In the genomic region with DNA sequence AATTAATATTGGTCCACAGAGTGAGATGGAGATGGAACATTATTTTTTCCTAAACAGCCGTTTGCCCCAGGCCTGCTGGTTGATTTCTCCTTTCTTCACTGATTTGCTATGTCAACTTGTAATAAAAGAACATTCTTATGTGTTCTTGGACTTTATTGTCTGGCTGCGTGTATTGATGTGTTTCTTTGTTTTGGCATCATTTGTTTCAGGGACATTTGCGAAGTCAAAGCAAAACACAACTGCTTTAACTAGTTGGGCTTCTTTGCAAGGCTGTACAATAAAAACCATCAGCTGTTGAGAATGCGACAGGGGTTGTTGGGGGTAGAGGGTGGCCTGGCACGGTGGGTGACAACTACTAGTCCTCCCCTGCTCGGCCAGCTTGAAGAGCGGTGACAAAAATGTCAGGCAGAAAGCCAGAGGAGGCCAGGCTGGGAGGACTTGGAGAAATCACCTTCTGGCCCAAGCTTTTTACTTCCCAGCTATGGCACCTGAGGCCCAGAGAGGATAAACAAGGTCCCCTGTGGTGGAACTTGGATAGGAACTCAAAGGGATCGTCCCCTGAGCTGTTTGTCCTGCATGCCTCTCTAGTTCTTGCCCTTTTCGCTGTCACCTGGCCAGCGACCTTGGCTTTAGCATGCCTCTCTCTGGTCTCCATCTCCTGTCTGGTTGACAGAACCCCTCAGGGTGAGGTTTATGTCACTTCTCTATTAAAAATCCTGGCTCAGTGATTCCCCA, we compare ENCODE assay signal across 15 cellular contexts.
"Had no signal": no experiment of that assay in that cellular context is flagged by ENCODE, and none has a peak within 500 bp of the region (broad histone marks: within the 10 kb centered on the region; RNA-seq: fewer than 3 reads in every experiment).

No MANE protein-coding gene starts in this region.

- H3K36me3 Mint-ChIP-seq: activated naive CD8-positive, alpha-beta T cell; immature natural killer cell; memory B cell; stimulated activated effector memory CD8-positive, alpha-beta T cell treated with anti-CD3 and anti-CD28 coated beads, Interleukin-12 subunit alpha, Interleukin-12 subunit beta, amount 100 ng/mL, for 72 hours had no signal

- H3K4me3 Mint-ChIP-seq: activated naive CD8-positive, alpha-beta T cell; activated T-cell treated with anti-CD3 and anti-CD28 coated beads, Interleukin-2, amount 50 U/mL, for 4 hours; immature natural killer cell; memory B cell; neural crest cell; stimulated activated effector memory CD8-positive, alpha-beta T cell treated with anti-CD3 and anti-CD28 coated beads, Interleukin-12 subunit alpha, Interleukin-12 subunit beta, amount 100 ng/mL, for 72 hours had no signal

- H3K27ac ChIP-seq: pancreas, thyroid gland had no signal

- H3K4me3 ChIP-seq: pancreas, smooth muscle cell, thyroid gland, uterus had no signal

- H3K9me3 Mint-ChIP-seq: activated T-cell treated with anti-CD3 and anti-CD28 coated beads, Interleukin-2, amount 50 U/mL, for 4 hours; immature natural killer cell; memory B cell; neural crest cell; stimulated activated effector memory CD8-positive, alpha-beta T cell treated with anti-CD3 and anti-CD28 coated beads, Interleukin-12 subunit alpha, Interleukin-12 subunit beta, amount 100 ng/mL, for 72 hours had no signal

- H3K9me3 ChIP-seq: pancreas, thyroid gland, uterus had no signal

- H3K36me3 ChIP-seq: pancreas, thyroid gland, uterus had no signal

- H3K27me3 Mint-ChIP-seq: activated naive CD8-positive, alpha-beta T cell had no signal

- ATAC-seq: activated T-cell treated with anti-CD3 and anti-CD28 coated beads, Interleukin-2, amount 50 U/mL, for 4 hours; stimulated activated effector memory CD8-positive, alpha-beta T cell treated with anti-CD3 and anti-CD28 coated beads, Interleukin-12 subunit alpha, Interleukin-12 subunit beta, amount 100 ng/mL, for 72 hours had no signal

- H3K4me1 Mint-ChIP-seq: immature natural killer cell; memory B cell; stimulated activated effector memory CD8-positive, alpha-beta T cell treated with anti-CD3 and anti-CD28 coated beads, Interleukin-12 subunit alpha, Interleukin-12 subunit beta, amount 100 ng/mL, for 72 hours had no signal

- H3K27me3 ChIP-seq: pancreas, thyroid gland, uterus had no signal

- H3K4me1 ChIP-seq: pancreas, thyroid gland, uterus had no signal

- H3K27ac Mint-ChIP-seq: activated naive CD8-positive, alpha-beta T cell; memory B cell; stimulated activated effector memory CD8-positive, alpha-beta T cell treated with anti-CD3 and anti-CD28 coated beads, Interleukin-12 subunit alpha, Interleukin-12 subunit beta, amount 100 ng/mL, for 72 hours had no signal

- DNase-seq: activated CD4-positive, alpha-beta T cell treated with anti-CD3 and anti-CD28 coated beads for 1 hour; activated CD4-positive, alpha-beta T cell treated with anti-CD3 and anti-CD28 coated beads, Interleukin-2, amount 50 U/mL, for 48 hours; activated gamma-delta T cell; activated T-cell treated with anti-CD3 and anti-CD28 coated beads, Interleukin-2, amount 50 U/mL, for 4 hours; anterior cingulate cortex; immature natural killer cell; pancreas; retina; thyroid gland; uterus had no signal
